ENCODE assay signal across 16 cellular contexts in genomic region chr3:189167027-189167766, GRCh38. TPM values are rescaled to one million over a fixed set of nuclear protein-coding genes. Genes with fewer than 3 reads are reported as not detected.
DNase-seq lines count a peak whose midpoint lies in the region; ATAC-seq, FAIRE-seq and TF ChIP-seq lines count a peak whose summit lies in the region.
"Had no signal": no experiment of that assay in that cellular context is flagged by ENCODE, and none has a peak within 500 bp of the region (broad histone marks: within the 10 kb centered on the region; RNA-seq: fewer than 3 reads in every experiment).

No MANE protein-coding gene starts in this region.

- H3K9me3 ChIP-seq in Caco-2 = no peaks in the 10 kb centered on the region
- H3K9me3 ChIP-seq in HepG2 (ENCODE audit: low read length) = no peaks in the 10 kb centered on the region
- H3K9me3 ChIP-seq in A673 (ENCODE audit: low read depth, low read length, poor library complexity, severe bottlenecking) = no peaks in the 10 kb centered on the region
- H3K9me3 ChIP-seq: psoas muscle had no signal

- intact Hi-C loops in Caco-2 (cut with micrococcal nuclease; ENCODE audit: unreplicated experiment) = no loop called here
- intact Hi-C loops in HepG2 (cut with micrococcal nuclease; ENCODE audit: unreplicated experiment) = no loop called here
- intact Hi-C loops in A673 (cut with micrococcal nuclease; ENCODE audit: unreplicated experiment) = no loop called here

- H3K9ac ChIP-seq in mesendoderm (ENCODE audit: low read length) (no peak overlapping the region), HepG2 (ENCODE audit: insufficient read depth, low read depth, low read length) (no peak overlapping the region)
- H3K9ac ChIP-seq: GM23248 had no signal

- H2AFZ ChIP-seq in HepG2 (ENCODE audit: low read length) = no peak overlapping the region
- H2AFZ ChIP-seq: GM23248 had no signal

- peak; percentile 12 to 57 for DNase-seq in Caco-2
- DNase-seq in H4 (ENCODE audit: low spot score) = peak; percentile 54
- no peak for DNase-seq in WTC11 (ENCODE audit: low spot score)
- peak; percentile 45 for DNase-seq in mesendoderm
- no peak for DNase-seq in HepG2 (ENCODE audit: low spot score)
- DNase-seq in A673 (ENCODE audit: low spot score) = no peak
- DNase-seq in NCI-H146 (lab: John Stamatoyannopoulos, UW) = no peak
- DNase-seq in D721Med (ENCODE audit: insufficient read length, low spot score) = no peak
- DNase-seq: GM23248, Karpas-422, NCI-H187 treated with DMSO at 0.1 percent for 48 hours, psoas muscle had no signal

- POLR2A ChIA-PET in Caco-2 (lab: Charles Lee) = no interaction called here
- POLR2A ChIA-PET in WTC11 (lab: Charles Lee) = no interaction called here
- POLR2A ChIA-PET in HepG2 (lab: Yijun Ruan, JAX) = no interaction called here
- POLR2A ChIA-PET in A673 (lab: Charles Lee; ENCODE audit: low non-redundant PET) = no interaction called here

- H2AK5ac ChIP-seq in mesendoderm (ENCODE audit: low read length) = no peak overlapping the region

- H3K9me3 Mint-ChIP-seq in Caco-2 (ENCODE audit: unreplicated experiment) (no peaks in the 10 kb centered on the region), WTC11 (no peaks in the 10 kb centered on the region)

- H3K4me2 ChIP-seq in mesendoderm (ENCODE audit: low read length) (no peak overlapping the region), HepG2 (ENCODE audit: low read depth, low read length) (no peak overlapping the region)

- H3K27ac ChIP-seq in mesendoderm (ENCODE audit: low read depth, low read length) (no peak overlapping the region), HepG2 (ENCODE audit: extremely low read length, insufficient read depth, low read length) (no peak overlapping the region), A673 (ENCODE audit: low read depth, low read length, poor library complexity, severe bottlenecking) (no peak overlapping the region)
- H3K27ac ChIP-seq: C4-2B, GM23248, psoas muscle, SK-N-MC had no signal

- H3K4ac ChIP-seq in mesendoderm (ENCODE audit: low read depth, low read length) = no peak overlapping the region

- H3K4me3 ChIP-seq in Caco-2 (ENCODE audit: low read depth, low read length) (no peak overlapping the region), mesendoderm (ENCODE audit: low read length) (no peak overlapping the region), HepG2 (replicated peaks in 1 of 3; ENCODE audit: insufficient read depth in 1 of 3, low read depth in 2 of 3, low read length in 3 of 3) (no peak overlapping the region), A673 (ENCODE audit: low read depth, low read length, poor library complexity, severe bottlenecking) (no peak overlapping the region)
- H3K4me3 ChIP-seq: GM23248, psoas muscle, SK-N-MC had no signal

- H3K36me3 Mint-ChIP-seq in Caco-2 (ENCODE audit: insufficient read depth, unreplicated experiment) (no peaks in the 10 kb centered on the region), WTC11 (no peaks in the 10 kb centered on the region)
- H3K36me3 Mint-ChIP-seq: brain had no signal

- in situ Hi-C loops in HepG2 (cut with HindIII; ENCODE audit: extremely low pct_ligation_motif_present, low pct_unique_long_range_greater_than_20kb) = no loop called here

- no peak overlapping the region for H3K56ac ChIP-seq in mesendoderm (ENCODE audit: low read length)

- TF ChIP-seq EP300 in HepG2 (IDR thresholded peaks at IDR 0.05; ENCODE audit: low read depth in 2 of 2, low read length in 2 of 2) (no peak), HepG2 (CRISPR knock-in tag; IDR thresholded peaks at IDR 0.05; ENCODE audit: borderline replicate concordance) (no peak)

- no peak overlapping the region for H2BK15ac ChIP-seq in mesendoderm (replicated peaks; ENCODE audit: low read depth)

- H2BK120ac ChIP-seq in mesendoderm (ENCODE audit: low read depth, low read length) = no peak overlapping the region

- no peak overlapping the region for H3K23ac ChIP-seq in mesendoderm (ENCODE audit: low read length)

- ATAC-seq in WTC11 (no peak), HepG2 (no peak)
- ATAC-seq: psoas muscle had no signal

- H3K4me1 ChIP-seq in Caco-2 (peaks cover 4% of the 10 kb centered on the region; the same call in 1 of the 2 replicates), mesendoderm (ENCODE audit: control insufficient read depth, low read depth, low read length) (no peaks in the 10 kb centered on the region), HepG2 (ENCODE audit: insufficient read depth, low read length) (no peaks in the 10 kb centered on the region), A673 (ENCODE audit: insufficient read depth, low read length, poor library complexity, severe bottlenecking) (no peaks in the 10 kb centered on the region)
- H3K4me1 ChIP-seq: psoas muscle had no signal

- H3K4me3 Mint-ChIP-seq in Caco-2 (ENCODE audit: unreplicated experiment) (no peak overlapping the region), WTC11 (no peak overlapping the region)
- H3K4me3 Mint-ChIP-seq: brain had no signal

- FAIRE-seq in HepG2 (lab: Jason Lieb, UNC) = no peak
- FAIRE-seq in D721Med (lab: Jason Lieb, UNC) = no peak
- FAIRE-seq: TTC549 had no signal

- no peaks in the 10 kb centered on the region for H4K20me1 ChIP-seq in HepG2 (ENCODE audit: insufficient read depth, low read length)

- no peaks in the 10 kb centered on the region for H3K27me3 ChIP-seq in Caco-2 (replicated peaks; ENCODE audit: control insufficient read depth, insufficient read depth, low read length)
- H3K27me3 ChIP-seq in mesendoderm (ENCODE audit: insufficient read depth, low read length, poor library complexity) = no peaks in the 10 kb centered on the region
- no peaks in the 10 kb centered on the region; a peak in 1 of 5 replicates for H3K27me3 ChIP-seq in HepG2 (ENCODE audit: control insufficient read depth in 1 of 2, insufficient read depth in 2 of 2, low read length in 2 of 2)
- no peaks in the 10 kb centered on the region for H3K27me3 ChIP-seq in A673 (replicated peaks; ENCODE audit: insufficient read depth, low read depth, low read length, poor library complexity)

- H3K36me3 ChIP-seq in Caco-2 (ENCODE audit: control insufficient read depth, insufficient read depth, low read length) (no peaks in the 10 kb centered on the region), mesendoderm (ENCODE audit: control insufficient read depth, insufficient read depth, low read length) (no peaks in the 10 kb centered on the region), HepG2 (replicated peaks in 1 of 2; ENCODE audit: control insufficient read depth in 1 of 2, insufficient read depth in 2 of 2, low read length in 2 of 2) (no peaks in the 10 kb centered on the region), A673 (ENCODE audit: insufficient read depth, low read length, poor library complexity, severe bottlenecking) (no peaks in the 10 kb centered on the region)

- TF ChIP-seq CTCF in Caco-2 (IDR thresholded peaks at IDR 0.05; ENCODE audit: insufficient read depth in 1 of 2, low read depth in 1 of 2, low read length in 1 of 2, severe bottlenecking in 1 of 2, unreplicated experiment in 1 of 2) (no peak), WTC11 (IDR thresholded peaks at IDR 0.05) (no peak), HepG2 (CRISPR knock-in tag; IDR thresholded peaks at IDR 0.05) (no peak), A673 (conservative IDR thresholded peaks at IDR 0.05; ENCODE audit: low read depth, low read length) (no peak), D721Med (IDR thresholded peaks at IDR 0.05; ENCODE audit: insufficient read depth, missing control alignments) (no peak)

- H3K79me2 ChIP-seq in mesendoderm (ENCODE audit: control insufficient read depth, insufficient read depth, low read length) (no peaks in the 10 kb centered on the region), HepG2 (ENCODE audit: insufficient read depth, low read length) (no peaks in the 10 kb centered on the region)

- BruUV-seq in Caco-2 (replicated peaks; lab: Mats Ljungman, UMichigan) (no TSS peak), HepG2 (replicated peaks; lab: Mats Ljungman, UMichigan) (no TSS peak), A673 (replicated peaks; lab: Mats Ljungman, UMichigan) (no TSS peak)

- H3K27ac Mint-ChIP-seq in Caco-2 (ENCODE audit: unreplicated experiment) (no peak overlapping the region), WTC11 (no peak overlapping the region)
- H3K27ac Mint-ChIP-seq: brain had no signal

- H4K8ac ChIP-seq in mesendoderm (ENCODE audit: low read depth, low read length) = no peak overlapping the region

- H2BK5ac ChIP-seq in mesendoderm (ENCODE audit: low read length) = no peak overlapping the region

- CTCF ChIA-PET in Caco-2 (lab: Charles Lee) (no interaction called here), WTC11 (lab: Charles Lee) (no interaction called here), HepG2 (lab: Yijun Ruan, JAX; ENCODE audit: low intra/inter-chr PET ratio, low total read pairs) (no interaction called here), A673 (lab: Charles Lee) (no interaction called here)

- H3K79me1 ChIP-seq in mesendoderm (ENCODE audit: low read length) = no peaks in the 10 kb centered on the region

- no peak for TF ChIP-seq RAD21 in HepG2 (CRISPR knock-in tag; IDR thresholded peaks at IDR 0.05)

- H3K27me3 Mint-ChIP-seq in Caco-2 (ENCODE audit: insufficient read depth, unreplicated experiment) (no peaks in the 10 kb centered on the region), WTC11 (ENCODE audit: low read depth) (no peaks in the 10 kb centered on the region)
- H3K27me3 Mint-ChIP-seq: brain had no signal

- WGBS in mesendoderm (ENCODE audit: extremely low coverage, insufficient coverage, low lambda C conversion rate) = no CpG with 5 or more reads among the region's 5 CpGs
- 23% methylated on average over 3 of the region's 5 CpGs for WGBS in HepG2 (ENCODE audit: low lambda C conversion rate)

- H3K18ac ChIP-seq in mesendoderm (ENCODE audit: low read length) = no peak overlapping the region

- TF ChIP-seq POLR2A in HepG2 (IDR thresholded peaks at IDR 0.05; ENCODE audit: insufficient read depth in 1 of 2, low read depth in 2 of 2, low read length in 2 of 2) = no peak

- H4K5ac ChIP-seq in mesendoderm (ENCODE audit: low read length) = no peak overlapping the region

- H3K4me1 Mint-ChIP-seq in Caco-2 (ENCODE audit: low read depth, unreplicated experiment) = peaks cover 10% of the 10 kb centered on the region
- peaks cover 15% of the 10 kb centered on the region for H3K4me1 Mint-ChIP-seq in WTC11
- H3K4me1 Mint-ChIP-seq: brain had no signal

RNA-seq across cellular contexts. Expression of gene TPRG1, which starts 4.6 kb away (rescaled TPM):
- total RNA-seq in Caco-2 (2022) = 1.5 and 1.6 TPM in 2 replicates
- 0.35 and 1.8 TPM in 2 replicates for total RNA-seq in H4 (2014; rRNA removed; shearing (Covaris generic))
- total RNA-seq in WTC11 (2021) = 0.55 to 0.89 TPM (median 0.87 TPM) in 3 replicates
- 0.22 TPM for polyA plus RNA-seq in mesendoderm (2013, experiment 1 of 2)
- 0.24 TPM for polyA plus RNA-seq in mesendoderm (2013, experiment 2 of 2)
- total RNA-seq in HepG2 (2016; rRNA removed; fragmentation: Illumina TruSeq; extraction: Trizol) = not detected in 2 replicates
- 0.62 TPM in 1 of 2 replicates, not detected in the other for total RNA-seq in HepG2 (2016; cell fraction: cytosol; rRNA removed; fragmentation: Illumina TruSeq; extraction: Trizol; ENCODE audit: low read depth)
- 0.17 TPM in 1 of 2 replicates, not detected in the other for total RNA-seq in HepG2 (2016; cell fraction: insoluble cytoplasmic fraction; rRNA removed; fragmentation: Illumina TruSeq; extraction: Trizol)
- 0.25 and 0.45 TPM in 2 replicates for total RNA-seq in HepG2 (2016; cell fraction: membrane; rRNA removed; fragmentation: Illumina TruSeq; extraction: Trizol)
- 0.85 TPM in 1 of 2 replicates, not detected in the other for total RNA-seq in HepG2 (2016; cell fraction: nucleus; rRNA removed; fragmentation: Illumina TruSeq; extraction: Trizol)
- 0.09 and 0.17 TPM in 2 replicates for polyA plus RNA-seq in HepG2 (2011; rRNA removed)
- not detected in 2 replicates for polyA plus RNA-seq in HepG2 (2011; cell fraction: cytosol; rRNA removed)
- polyA plus RNA-seq in HepG2 (2011; cell fraction: nucleus; rRNA removed) = 0.68 and 0.85 TPM in 2 replicates
- not detected in 2 replicates for polyA plus RNA-seq in HepG2 (2012)
- not detected in 2 replicates for polyA plus RNA-seq in HepG2 (2016; cell fraction: cytosol; fragmentation: Illumina TruSeq; extraction: Trizol; ENCODE audit: low read depth)
- not detected in 2 replicates for polyA plus RNA-seq in HepG2 (2016; cell fraction: insoluble cytoplasmic fraction; fragmentation: Illumina TruSeq; extraction: Trizol; ENCODE audit: low read depth)
- polyA plus RNA-seq in HepG2 (2016; cell fraction: membrane; fragmentation: Illumina TruSeq; extraction: Trizol; ENCODE audit: low read depth) = not detected in 2 replicates
- not detected in 2 replicates for polyA plus RNA-seq in HepG2 (2016; cell fraction: nucleus; fragmentation: Illumina TruSeq; extraction: Trizol; ENCODE audit: insufficient read depth, low read depth)
- 0.37 TPM in 1 of 2 replicates, not detected in the other for polyA minus RNA-seq in HepG2 (2011; rRNA and poly(A)+ RNA removed; ENCODE audit: low replicate concordance)
- not detected in 2 replicates for polyA minus RNA-seq in HepG2 (2011; cell fraction: cytosol; rRNA and poly(A)+ RNA removed)
- polyA minus RNA-seq in HepG2 (2011; cell fraction: nucleus; rRNA and poly(A)+ RNA removed) = 2.0 TPM in 1 of 2 replicates, not detected in the other
- 1.0 and 1.6 TPM in 2 replicates for total RNA-seq in A673 (2021)
- total RNA-seq: GM23248 had no signal
- polyA plus RNA-seq: GM23248 had no signal

Comparison
In these comparisons a context has a peak if more than half of its experiments do, and no peak if none do; other contexts are left out.
1. DNase-seq: peak in Caco-2 (2 of 2), H4 (single experiment) and mesendoderm (single experiment); none in WTC11 (single experiment), HepG2 (single experiment), A673 (single experiment), NCI-H146 (single experiment) and D721Med (single experiment).